13 cellular contexts compared by ENCODE assay signal in genomic region chr2:144102386-144102785, GRCh38.
"Had no signal": no experiment of that assay in that cellular context is flagged by ENCODE, and none has a peak within 500 bp of the region (broad histone marks: within the 10 kb centered on the region; RNA-seq: fewer than 3 reads in every experiment).

No MANE protein-coding gene starts in this region.

- H3K27ac ChIP-seq: coronary artery, neural progenitor cell, sigmoid colon, thoracic aorta, WERI-Rb-1 had no signal

- H3K27me3 ChIP-seq: neural progenitor cell, sigmoid colon had no signal

- DNase-seq: activated CD4-positive, alpha-beta memory T cell treated with anti-CD3 and anti-CD28 coated beads for 36 hours; activated CD8-positive, alpha-beta memory T cell treated with anti-CD3 and anti-CD28 coated beads, Interleukin-2, amount 10 ng/mL, durations not matched to agents 7 days and 5 days; activated T-cell treated with anti-CD3 and anti-CD28 coated beads, Interleukin-2, amount 50 U/mL, for 1 hour; central memory CD4-positive, alpha-beta T cell; head of caudate nucleus; sigmoid colon; stimulated activated CD4-positive, alpha-beta T cell treated with anti-CD3 and anti-CD28 coated beads, Interleukin-12 subunit alpha, Interleukin-12 subunit beta, amount 100 ng/mL, for 4 hours; stimulated activated CD4-positive, alpha-beta T cell treated with anti-CD3 and anti-CD28 coated beads, Interleukin-2, amount 100 ng/mL, for 24 hours; WERI-Rb-1 had no signal

- ATAC-seq: activated CD8-positive, alpha-beta memory T cell treated with anti-CD3 and anti-CD28 coated beads, Interleukin-2, amount 10 ng/mL, durations not matched to agents 7 days and 5 days; activated naive CD4-positive, alpha-beta T cell treated with anti-CD3 and anti-CD28 coated beads, Interleukin-2, amount 50 U/mL, for 72 hours had no signal

- H3K4me1 ChIP-seq: neural progenitor cell, sigmoid colon had no signal

- H3K9ac ChIP-seq: neural progenitor cell had no signal

- H3K4me3 ChIP-seq: coronary artery, neural progenitor cell, sigmoid colon, thoracic aorta had no signal

- H2AFZ ChIP-seq: neural progenitor cell had no signal

- H3K36me3 ChIP-seq: neural progenitor cell, sigmoid colon, thoracic aorta, WERI-Rb-1 had no signal

- H3K4me2 ChIP-seq: neural progenitor cell had no signal
